Comparison of ENCODE assay signal across 29 cellular contexts in genomic region chr12:65922077-65922476, GRCh38.
"Had no signal": no experiment of that assay in that cellular context is flagged by ENCODE, and none has a peak within 500 bp of the region (broad histone marks: within the 10 kb centered on the region; RNA-seq: fewer than 3 reads in every experiment).

No MANE protein-coding gene starts in this region.

- H3K4me3 ChIP-seq: ascending aorta, gastroesophageal sphincter, hepatocyte, right lobe of liver, skin epidermis, testis, uterus had no signal

- H3K4me1 ChIP-seq: ascending aorta, gastroesophageal sphincter, testis, uterus had no signal

- H3K27ac Mint-ChIP-seq: activated CD4-positive, alpha-beta memory T cell treated with anti-CD3 and anti-CD28 coated beads for 36 hours; activated naive CD4-positive, alpha-beta T cell treated with anti-CD3 and anti-CD28 coated beads, Interleukin-2, amount 10 ng/mL, durations not matched to agents 7 days and 5 days; activated naive CD8-positive, alpha-beta T cell treated with anti-CD3 and anti-CD28 coated beads, Interleukin-2, amount 10 ng/mL, durations not matched to agents 7 days and 5 days; effector memory CD8-positive, alpha-beta T cell; mesothelial cell of epicardium; naive thymus-derived CD4-positive, alpha-beta T cell; progenitor cell of endocrine pancreas; T-helper 2 cell treated with Interferon-gamma antibody and Interleukin-4, amounts not matched to agents 5 μg/mL and 100 μg/mL, for 36 hours had no signal

- H3K36me3 Mint-ChIP-seq: activated CD4-positive, alpha-beta memory T cell treated with anti-CD3 and anti-CD28 coated beads for 36 hours; activated naive CD4-positive, alpha-beta T cell treated with anti-CD3 and anti-CD28 coated beads, Interleukin-2, amount 10 ng/mL, durations not matched to agents 7 days and 5 days; activated naive CD8-positive, alpha-beta T cell treated with anti-CD3 and anti-CD28 coated beads, Interleukin-2, amount 10 ng/mL, durations not matched to agents 7 days and 5 days; naive thymus-derived CD4-positive, alpha-beta T cell had no signal

- H3K27ac ChIP-seq: ascending aorta, brain microvascular endothelial cell, gastroesophageal sphincter, hepatocyte, right lobe of liver, skin epidermis, testis, uterus had no signal

- DNase-seq: activated CD4-positive, alpha-beta memory T cell treated with anti-CD3 and anti-CD28 coated beads for 36 hours; activated CD4-positive, alpha-beta T cell treated with anti-CD3 and anti-CD28 coated beads for 48 hours; activated CD8-positive, alpha-beta memory T cell treated with anti-CD3 and anti-CD28 coated beads, Interleukin-2, amount 50 U/mL, for 4 hours; activated gamma-delta T cell; activated naive CD4-positive, alpha-beta T cell treated with anti-CD3 and anti-CD28 coated beads, Interleukin-2, amount 10 ng/mL, durations not matched to agents 7 days and 5 days; activated naive CD8-positive, alpha-beta T cell treated with anti-CD3 and anti-CD28 coated beads, Interleukin-2, amount 10 ng/mL, durations not matched to agents 7 days and 5 days; activated T-cell treated with anti-CD3 and anti-CD28 coated beads, Interleukin-2, amount 50 U/mL, for 1 hour; brain microvascular endothelial cell; cortex of kidney; effector memory CD8-positive, alpha-beta T cell; left cardiac atrium; left ventricle myocardium superior; mammary epithelial cell; naive thymus-derived CD4-positive, alpha-beta T cell; right lobe of liver; stimulated activated CD4-positive, alpha-beta T cell treated with anti-CD3 and anti-CD28 coated beads, Interleukin-12 subunit alpha, Interleukin-12 subunit beta, amount 100 ng/mL, for 4 hours; stimulated activated CD4-positive, alpha-beta T cell treated with anti-CD3 and anti-CD28 coated beads, Interleukin-4, amount 100 ng/mL, for 1 hour; stimulated activated naive CD8-positive, alpha-beta T cell treated with anti-CD3 and anti-CD28 coated beads, Interleukin-15, Interleukin-2, amounts not matched to agents 100 U/mL and 50 U/mL, for 24 hours; testis; uterus had no signal

- H3K9me3 Mint-ChIP-seq: activated CD4-positive, alpha-beta memory T cell treated with anti-CD3 and anti-CD28 coated beads for 36 hours; activated naive CD4-positive, alpha-beta T cell treated with anti-CD3 and anti-CD28 coated beads, Interleukin-2, amount 10 ng/mL, durations not matched to agents 7 days and 5 days; activated naive CD8-positive, alpha-beta T cell treated with anti-CD3 and anti-CD28 coated beads, Interleukin-2, amount 10 ng/mL, durations not matched to agents 7 days and 5 days; effector memory CD8-positive, alpha-beta T cell; mesothelial cell of epicardium; naive thymus-derived CD4-positive, alpha-beta T cell; T-helper 2 cell treated with Interferon-gamma antibody and Interleukin-4, amounts not matched to agents 5 μg/mL and 100 μg/mL, for 36 hours; type B pancreatic cell had no signal

- H3K9me3 ChIP-seq: ascending aorta, gastroesophageal sphincter, right lobe of liver, testis, uterus had no signal

- FAIRE-seq: keratinocyte had no signal

- H3K27me3 Mint-ChIP-seq: progenitor cell of endocrine pancreas had no signal

- ATAC-seq: effector memory CD8-positive, alpha-beta T cell; gastroesophageal sphincter; left cardiac atrium; left ventricle myocardium superior; naive thymus-derived CD4-positive, alpha-beta T cell; right lobe of liver; stimulated activated naive CD8-positive, alpha-beta T cell treated with anti-CD3 and anti-CD28 coated beads, Interleukin-15, Interleukin-2, amounts not matched to agents 100 U/mL and 50 U/mL, for 24 hours had no signal

- H3K4me2 ChIP-seq: hepatocyte had no signal

- H2AFZ ChIP-seq: hepatocyte had no signal

- H3K36me3 ChIP-seq: ascending aorta, gastroesophageal sphincter, right lobe of liver, uterus had no signal

- H3K27me3 ChIP-seq: ascending aorta, brain microvascular endothelial cell, hepatocyte, right lobe of liver, testis, uterus had no signal

- H3K4me3 Mint-ChIP-seq: activated CD4-positive, alpha-beta memory T cell treated with anti-CD3 and anti-CD28 coated beads for 36 hours; activated naive CD4-positive, alpha-beta T cell treated with anti-CD3 and anti-CD28 coated beads, Interleukin-2, amount 10 ng/mL, durations not matched to agents 7 days and 5 days; activated naive CD8-positive, alpha-beta T cell treated with anti-CD3 and anti-CD28 coated beads, Interleukin-2, amount 10 ng/mL, durations not matched to agents 7 days and 5 days; effector memory CD8-positive, alpha-beta T cell; mesothelial cell of epicardium; naive thymus-derived CD4-positive, alpha-beta T cell; T-helper 2 cell treated with Interferon-gamma antibody and Interleukin-4, amounts not matched to agents 5 μg/mL and 100 μg/mL, for 36 hours; type B pancreatic cell had no signal
